24 cellular contexts compared by ENCODE assay signal in the genomic region with DNA sequence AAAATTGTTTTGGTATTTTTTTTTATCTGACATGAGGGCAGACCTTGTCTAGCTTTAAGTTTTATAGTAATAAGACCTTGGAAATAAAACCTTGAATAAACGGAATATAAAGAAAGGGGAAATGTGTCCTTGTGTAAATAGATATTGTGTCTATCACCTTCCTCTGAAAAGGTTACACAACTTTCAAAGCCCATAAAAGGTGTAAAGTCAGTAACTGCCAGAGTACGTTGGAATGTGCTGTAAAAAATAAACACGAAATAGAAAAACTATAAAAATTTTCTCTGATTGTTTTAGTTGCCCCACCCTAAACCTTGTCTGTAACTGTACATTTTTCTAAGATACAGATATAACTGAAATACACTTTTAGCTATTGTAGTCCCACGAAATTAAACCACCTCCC.
DNase-seq lines count a peak whose midpoint lies in the region; ATAC-seq and TF ChIP-seq lines count a peak whose summit lies in the region.
"Had no signal": no experiment of that assay in that cellular context is flagged by ENCODE, and none has a peak within 500 bp of the region (broad histone marks: within the 10 kb centered on the region; RNA-seq: fewer than 3 reads in every experiment).

No MANE protein-coding gene starts in this region.

- H3K4me1 ChIP-seq in gastrocnemius medialis, result peaks cover 0 to 48% of the 10 kb centered on the region in 2 donors

- no peaks in the 10 kb centered on the region for H3K36me3 ChIP-seq in gastrocnemius medialis
- H3K36me3 ChIP-seq: BE2C, brain microvascular endothelial cell, lower lobe of right lung, ovary had no signal

- no peaks in the 10 kb centered on the region for H3K27me3 Mint-ChIP-seq in CD14-positive monocyte (ENCODE audit: low read depth in 3 of 3)
- H3K27me3 Mint-ChIP-seq: activated naive CD8-positive, alpha-beta T cell had no signal

- H3K9me3 Mint-ChIP-seq in CD14-positive monocyte, result peaks cover 0 to 1% (median 0%) of the 10 kb centered on the region in 7 donors
- no peaks in the 10 kb centered on the region for H3K9me3 Mint-ChIP-seq in stimulated activated effector memory CD8-positive, alpha-beta T cell treated with anti-CD3 and anti-CD28 coated beads, Interleukin-12 subunit alpha, Interleukin-12 subunit beta, amount 100 ng/mL, for 72 hours
- H3K9me3 Mint-ChIP-seq: activated T-helper 2 cell treated with anti-CD3 and anti-CD28 coated beads, Interferon-gamma antibody, Interleukin-2, Interleukin-4, amounts not matched to agents 10 μg/mL and 5 μg/mL and 100 μg/mL, durations not matched to agents 14 hours and 24 hours and 36 hours; WTC11 had no signal

- H3K27ac ChIP-seq in angular gyrus (ENCODE audit: low read depth, low read length), result peak overlapping the region; percentile 75
- peak overlapping the region in 1 of 4 donors; percentile 4 for H3K27ac ChIP-seq in gastrocnemius medialis
- H3K27ac ChIP-seq: brain microvascular endothelial cell, lower lobe of right lung had no signal

- no peak for TF ChIP-seq CTCF in CD14-positive monocyte (IDR thresholded peaks at IDR 0.05)
- no peak for TF ChIP-seq CTCF in gastrocnemius medialis (IDR thresholded peaks at IDR 0.05 in 4 of 5, conservative IDR thresholded peaks at IDR 0.05 in 1 of 5)

- TF ChIP-seq POLR2A in gastrocnemius medialis (IDR thresholded peaks at IDR 0.05), result no peak

- H3K9me3 ChIP-seq in gastrocnemius medialis, result no peaks in the 10 kb centered on the region
- H3K9me3 ChIP-seq: BE2C, lower lobe of right lung, ovary had no signal

- peak; percentile 84 for ATAC-seq in left colon
- ATAC-seq in stimulated activated effector memory CD8-positive, alpha-beta T cell treated with anti-CD3 and anti-CD28 coated beads, Interleukin-12 subunit alpha, Interleukin-12 subunit beta, amount 100 ng/mL, for 72 hours, result no peak
- ATAC-seq in gastrocnemius medialis, result no peak
- no peak for ATAC-seq in HG02678 (IDR thresholded peaks at IDR 0.05; ENCODE audit: unreplicated experiment)
- ATAC-seq: lower lobe of right lung, right cardiac atrium, WTC11 had no signal

- in situ Hi-C loops in gastrocnemius medialis (cut with MboI; ENCODE audit: low sequenced_read_pairs in 4 of 4), result no loop called here

- H3K4me3 ChIP-seq in gastrocnemius medialis, result no peak overlapping the region
- H3K4me3 ChIP-seq: lower lobe of right lung, ovary had no signal

- DNase-seq in CD14-positive monocyte (ENCODE audit: low spot score) (no peak), left colon (no peak), RKO (ENCODE audit: low spot score) (no peak), gastrocnemius medialis (no peak), midbrain (lab: John Stamatoyannopoulos, UW) (no peak)
- no peak for DNase-seq in stimulated activated effector memory CD8-positive, alpha-beta T cell treated with anti-CD3 and anti-CD28 coated beads, Interleukin-12 subunit alpha, Interleukin-12 subunit beta, amount 100 ng/mL, for 72 hours (ENCODE audit: low spot score in 2 of 2)
- DNase-seq: BE2C; brain microvascular endothelial cell; GF-D8; hippocampal formation; islet precursor cell; lower lobe of right lung; MM.1S; NCI-H1417 treated with DMSO at 0.1 percent for 48 hours; NCI-H524; NK-92 treated with Interleukin-12 subunit alpha and Interleukin-12 subunit beta, amount 100 ng/mL, for 24 hours; ovary; right cardiac atrium; T1000 had no signal

- peaks cover 55 to 66% of the 10 kb centered on the region in 2 donors for H3K36me3 Mint-ChIP-seq in CD14-positive monocyte
- H3K36me3 Mint-ChIP-seq in stimulated activated effector memory CD8-positive, alpha-beta T cell treated with anti-CD3 and anti-CD28 coated beads, Interleukin-12 subunit alpha, Interleukin-12 subunit beta, amount 100 ng/mL, for 72 hours, result peaks cover 49% of the 10 kb centered on the region
- H3K36me3 Mint-ChIP-seq: WTC11 had no signal

- intact Hi-C loops in CD14-positive monocyte (cut with micrococcal nuclease) (no loop called here), left colon (cut with DNase I, micrococcal nuclease) (no loop called here), gastrocnemius medialis (cut with DNase I; ENCODE audit: low total_unique reads) (no loop called here)

- H3K27me3 ChIP-seq in gastrocnemius medialis, result no peaks in the 10 kb centered on the region
- H3K27me3 ChIP-seq: BE2C, brain microvascular endothelial cell, ovary had no signal

- peak overlapping the region; percentile 59 to 90 (median 76) for H3K27ac Mint-ChIP-seq in CD14-positive monocyte
- H3K27ac Mint-ChIP-seq in stimulated activated effector memory CD8-positive, alpha-beta T cell treated with anti-CD3 and anti-CD28 coated beads, Interleukin-12 subunit alpha, Interleukin-12 subunit beta, amount 100 ng/mL, for 72 hours, result peak overlapping the region; percentile 18
- H3K27ac Mint-ChIP-seq: activated naive CD8-positive, alpha-beta T cell; activated T-helper 2 cell treated with anti-CD3 and anti-CD28 coated beads, Interferon-gamma antibody, Interleukin-2, Interleukin-4, amounts not matched to agents 10 μg/mL and 5 μg/mL and 100 μg/mL, durations not matched to agents 14 hours and 24 hours and 36 hours; WTC11 had no signal

- peaks cover 72% of the 10 kb centered on the region for H3K4me1 Mint-ChIP-seq in CD14-positive monocyte
- peaks cover 46% of the 10 kb centered on the region for H3K4me1 Mint-ChIP-seq in stimulated activated effector memory CD8-positive, alpha-beta T cell treated with anti-CD3 and anti-CD28 coated beads, Interleukin-12 subunit alpha, Interleukin-12 subunit beta, amount 100 ng/mL, for 72 hours

- no peak overlapping the region for H3K4me3 Mint-ChIP-seq in CD14-positive monocyte
- no peak overlapping the region for H3K4me3 Mint-ChIP-seq in stimulated activated effector memory CD8-positive, alpha-beta T cell treated with anti-CD3 and anti-CD28 coated beads, Interleukin-12 subunit alpha, Interleukin-12 subunit beta, amount 100 ng/mL, for 72 hours
- H3K4me3 Mint-ChIP-seq: activated naive CD8-positive, alpha-beta T cell; WTC11 had no signal
